Comparison of ENCODE assay signal across 11 cellular contexts in the genomic region with DNA sequence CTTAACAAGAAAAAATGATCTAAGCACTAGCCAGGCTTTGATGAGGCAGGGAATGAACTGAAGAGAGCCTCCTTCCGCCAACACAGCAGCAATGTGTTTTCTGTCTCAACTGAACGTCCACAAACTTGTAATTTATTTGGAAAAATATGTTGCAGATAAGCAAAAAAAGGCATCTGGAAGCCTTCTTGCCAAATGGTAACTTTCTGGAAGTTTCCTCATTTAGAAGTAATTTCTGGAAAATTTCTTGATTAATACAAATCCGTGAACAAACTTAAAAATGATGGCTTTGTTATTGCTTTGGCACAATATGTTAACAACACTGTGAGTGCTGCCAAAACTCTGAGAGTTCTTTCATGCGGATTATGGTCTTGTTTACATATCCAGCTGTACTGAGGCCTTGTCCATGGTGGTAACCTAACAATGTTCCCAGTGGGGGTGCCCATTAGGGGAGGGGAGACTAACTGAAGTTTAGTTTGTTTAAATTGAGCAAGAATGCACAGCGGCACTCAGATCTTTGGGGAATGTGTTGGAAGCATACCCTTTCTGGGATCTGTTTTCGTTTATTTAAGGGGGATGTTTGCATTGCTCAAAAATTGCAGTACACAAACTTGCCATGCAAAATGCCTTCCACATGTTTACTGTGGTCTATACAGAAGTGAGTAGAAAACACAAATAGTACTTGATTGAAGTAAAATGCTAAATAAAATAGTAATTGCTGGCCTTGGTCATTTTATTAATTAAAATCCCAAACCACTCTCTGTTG.
DNase-seq lines count a peak whose midpoint lies in the region; ATAC-seq and TF ChIP-seq lines count a peak whose summit lies in the region.
"Had no signal": no experiment of that assay in that cellular context is flagged by ENCODE, and none has a peak within 500 bp of the region (broad histone marks: within the 10 kb centered on the region; RNA-seq: fewer than 3 reads in every experiment).

No MANE protein-coding gene starts in this region.

- H3K9me3 Mint-ChIP-seq in neural crest cell = no peaks in the 10 kb centered on the region
- H3K9me3 Mint-ChIP-seq in endothelial cell (ENCODE audit: unreplicated experiment) = no peaks in the 10 kb centered on the region

- peak overlapping the region; percentile 57 for H3K4me2 ChIP-seq in fibroblast of lung (ENCODE audit: extremely low read depth, insufficient read depth, low read length)
- H3K4me2 ChIP-seq: KMS-11 had no signal

- ATAC-seq in HG03045 (IDR thresholded peaks at IDR 0.05; ENCODE audit: unreplicated experiment) (no peak), GM19351 (IDR thresholded peaks at IDR 0.05; ENCODE audit: unreplicated experiment) (no peak)

- H3K4me3 Mint-ChIP-seq in neural crest cell = peak overlapping the region; percentile 70
- no peak overlapping the region for H3K4me3 Mint-ChIP-seq in endothelial cell (ENCODE audit: unreplicated experiment)

- peak overlapping the region; percentile 14 for H2AFZ ChIP-seq in fibroblast of lung (ENCODE audit: low read length)

- H3K27me3 ChIP-seq in fibroblast of lung (ENCODE audit: control insufficient read depth, insufficient read depth, low read length) = no peaks in the 10 kb centered on the region

- peaks cover 6% of the 10 kb centered on the region for H3K4me1 ChIP-seq in fibroblast of lung (ENCODE audit: control insufficient read depth, extremely low read depth, insufficient read depth, low read length)

- no peaks in the 10 kb centered on the region for H4K20me1 ChIP-seq in fibroblast of lung (ENCODE audit: control insufficient read depth, extremely low read depth, insufficient read depth, low read length)

- no peaks in the 10 kb centered on the region for H3K36me3 ChIP-seq in fibroblast of lung (ENCODE audit: control insufficient read depth, insufficient read depth, low read length)

- no peaks in the 10 kb centered on the region for H3K36me3 Mint-ChIP-seq in neural crest cell (ENCODE audit: low read depth)
- no peaks in the 10 kb centered on the region for H3K36me3 Mint-ChIP-seq in endothelial cell (ENCODE audit: low read depth, unreplicated experiment)

- DNase-seq in DMS 273 treated with DMSO at 0.1 percent for 48 hours (lab: John Stamatoyannopoulos, UW) (peak; percentile 12), NCI-H69 (lab: John Stamatoyannopoulos, UW) (peak; percentile 99), fibroblast of lung (ENCODE audit: low read depth in 2 of 2) (peak; percentile 55 to 87), neural crest cell (ENCODE audit: low read depth, low spot score) (peak; percentile 15), endothelial cell (ENCODE audit: low spot score) (no peak), UCSD-AML1 (lab: John Stamatoyannopoulos, UW; ENCODE audit: unreplicated experiment) (no peak)
- DNase-seq: activated CD8-positive, alpha-beta memory T cell treated with anti-CD3 and anti-CD28 coated beads, Interleukin-2, amount 50 U/mL, for 48 hours; effector memory CD4-positive, alpha-beta T cell had no signal

- no peak for TF ChIP-seq CTCF in fibroblast of lung (conservative IDR thresholded peaks at IDR 0.05 in 1 of 2, IDR thresholded peaks at IDR 0.05 in 1 of 2; ENCODE audit: low read depth in 1 of 2, low read length in 2 of 2)
- TF ChIP-seq CTCF in neural crest cell (conservative IDR thresholded peaks at IDR 0.05) = no peak
- TF ChIP-seq CTCF in endothelial cell (IDR thresholded peaks at IDR 0.05; ENCODE audit: unreplicated experiment) = no peak

- H3K4me3 ChIP-seq in fibroblast of lung (replicated peaks in 1 of 4; ENCODE audit: control extremely low read depth in 1 of 4, insufficient read depth in 1 of 4, low read depth in 3 of 4, low read length in 4 of 4) = no peak overlapping the region

- no peak overlapping the region for H3K9ac ChIP-seq in fibroblast of lung (ENCODE audit: insufficient read depth, low read length)
- H3K9ac ChIP-seq: KMS-11 had no signal

- peaks cover 68% of the 10 kb centered on the region for H3K4me1 Mint-ChIP-seq in neural crest cell
- peaks cover 32% of the 10 kb centered on the region for H3K4me1 Mint-ChIP-seq in endothelial cell (ENCODE audit: unreplicated experiment)

- H3K27ac ChIP-seq in fibroblast of lung (ENCODE audit: insufficient read depth, low read length) = no peak overlapping the region
- H3K27ac ChIP-seq: KMS-11 had no signal

- no peaks in the 10 kb centered on the region for H3K79me2 ChIP-seq in fibroblast of lung (ENCODE audit: control insufficient read depth, insufficient read depth, low read length)

- no peaks in the 10 kb centered on the region for H3K9me3 ChIP-seq in fibroblast of lung (ENCODE audit: control insufficient read depth, insufficient read depth, low read depth, low read length)

- H3K27me3 Mint-ChIP-seq in neural crest cell (ENCODE audit: low read depth) = no peaks in the 10 kb centered on the region
- no peaks in the 10 kb centered on the region for H3K27me3 Mint-ChIP-seq in endothelial cell (ENCODE audit: unreplicated experiment)

- H3K27ac Mint-ChIP-seq in neural crest cell (ENCODE audit: unreplicated experiment) (peak overlapping the region; percentile 85), endothelial cell (ENCODE audit: unreplicated experiment) (no peak overlapping the region)

Comparison
In these comparisons a context has a peak if more than half of its experiments do, and no peak if none do; other contexts are left out.
1. DNase-seq: peak in DMS 273 treated with DMSO at 0.1 percent for 48 hours (single experiment), NCI-H69 (single experiment), fibroblast of lung (2 of 2) and neural crest cell (single experiment); none in endothelial cell (single experiment) and UCSD-AML1 (single experiment).